In the genomic region with DNA sequence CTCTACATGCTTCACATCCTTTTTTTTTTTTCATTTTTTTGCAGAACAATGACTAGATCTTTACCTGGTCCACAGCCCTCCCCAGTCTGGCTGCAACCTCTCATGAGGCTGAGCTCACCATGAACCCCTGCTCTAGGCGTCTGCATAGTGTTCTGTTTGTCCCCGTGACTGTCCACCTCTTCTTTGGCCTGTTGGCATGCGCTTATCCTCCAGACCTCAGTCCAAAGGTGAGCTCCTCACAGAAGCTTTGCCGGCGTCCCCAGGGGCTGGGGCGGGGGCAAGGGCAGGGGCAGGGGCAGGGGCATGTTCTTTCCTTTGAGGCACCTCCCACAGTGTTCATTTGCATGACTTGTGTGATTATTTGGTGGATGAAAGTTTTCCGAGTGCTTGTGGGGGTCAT, we compare ENCODE assay signal across 1 cellular context.
TF ChIP-seq lines count a peak whose summit lies in the region.

No MANE protein-coding gene starts in this region.

TF ChIP-seq in HepG2, 621 proteins besides CTCF, POLR2A, EP300 and RAD21 (continued from another document and continues in another):
- TF ChIP-seq, protein P1, sequence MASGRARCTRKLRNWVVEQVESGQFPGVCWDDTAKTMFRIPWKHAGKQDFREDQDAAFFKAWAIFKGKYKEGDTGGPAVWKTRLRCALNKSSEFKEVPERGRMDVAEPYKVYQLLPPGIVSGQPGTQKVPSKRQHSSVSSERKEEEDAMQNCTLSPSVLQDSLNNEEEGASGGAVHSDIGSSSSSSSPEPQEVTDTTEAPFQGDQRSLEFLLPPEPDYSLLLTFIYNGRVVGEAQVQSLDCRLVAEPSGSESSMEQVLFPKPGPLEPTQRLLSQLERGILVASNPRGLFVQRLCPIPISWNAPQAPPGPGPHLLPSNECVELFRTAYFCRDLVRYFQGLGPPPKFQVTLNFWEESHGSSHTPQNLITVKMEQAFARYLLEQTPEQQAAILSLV (CRISPR knock-in tag; IDR thresholded peaks at IDR 0.05; ENCODE audit: borderline replicate concordance) = no peak
- TF ChIP-seq ZSCAN29 (CRISPR knock-in tag; conservative IDR thresholded peaks at IDR 0.05) (no peak), ELF3 (CRISPR knock-in tag; IDR thresholded peaks at IDR 0.05) (peak; percentile 31; the same call in 1 of the 2 replicates), BORCS8-MEF2B (CRISPR knock-in tag; IDR thresholded peaks at IDR 0.05) (0 out of 2 replicates have a peak, but pooled peaks have one; percentile 29), ZNF644 (CRISPR knock-in tag; IDR thresholded peaks at IDR 0.05; ENCODE audit: low read depth) (0 out of 2 replicates have a peak, but pooled peaks have one; percentile 28), PRMT3 (CRISPR knock-in tag; IDR thresholded peaks at IDR 0.05; ENCODE audit: borderline replicate concordance, low read depth) (no peak), ZNF547 (CRISPR knock-in tag; IDR thresholded peaks at IDR 0.05) (0 out of 2 replicates have a peak, but pooled peaks have one; percentile 46), DR1 (CRISPR knock-in tag; IDR thresholded peaks at IDR 0.05) (no peak), NONO (IDR thresholded peaks at IDR 0.05) (no peak), NONO (CRISPR knock-in tag; conservative IDR thresholded peaks at IDR 0.05) (no peak), SALL1 (CRISPR knock-in tag; IDR thresholded peaks at IDR 0.05) (peak; percentile 78; the same call in 1 of the 2 replicates), MYNN (CRISPR knock-in tag; IDR thresholded peaks at IDR 0.05; ENCODE audit: low read depth) (no peak), AKAP8 (CRISPR knock-in tag; IDR thresholded peaks at IDR 0.05) (no peak), ZFY (CRISPR knock-in tag; IDR thresholded peaks at IDR 0.05) (0 out of 2 replicates have a peak, but pooled peaks have one; percentile 26), ZNF75D (CRISPR knock-in tag; IDR thresholded peaks at IDR 0.05; ENCODE audit: borderline replicate concordance) (no peak), YEATS4 (CRISPR knock-in tag; IDR thresholded peaks at IDR 0.05; ENCODE audit: borderline replicate concordance) (no peak), ZSCAN25 (CRISPR knock-in tag; IDR thresholded peaks at IDR 0.05) (peak; percentile 41; the same call in 1 of the 2 replicates), ZFP36 (IDR thresholded peaks at IDR 0.05; ENCODE audit: borderline replicate concordance, low read depth, low read length, partially characterized antibody) (no peak), ZNF136 (CRISPR knock-in tag; IDR thresholded peaks at IDR 0.05; ENCODE audit: low read depth) (no peak), NFKBIZ (CRISPR knock-in tag; IDR thresholded peaks at IDR 0.05) (no peak), ZNF251 (CRISPR knock-in tag; IDR thresholded peaks at IDR 0.05) (no peak), GATA4 (IDR thresholded peaks at IDR 0.05; ENCODE audit: borderline replicate concordance, low read depth) (no peak), ZKSCAN5 (CRISPR knock-in tag; IDR thresholded peaks at IDR 0.05) (no peak), HNF4A (CRISPR knock-in tag; IDR thresholded peaks at IDR 0.05) (peak; percentile 75), ZNF780A (CRISPR knock-in tag; IDR thresholded peaks at IDR 0.05) (no peak), RARA (CRISPR knock-in tag; IDR thresholded peaks at IDR 0.05) (0 out of 2 replicates have a peak, but pooled peaks have one; percentile 58), ZNF350 (CRISPR knock-in tag; IDR thresholded peaks at IDR 0.05; ENCODE audit: borderline replicate concordance, low read depth) (no peak), NFE2L2 (IDR thresholded peaks at IDR 0.05; ENCODE audit: low read length) (no peak), SRSF4 (IDR thresholded peaks at IDR 0.05; ENCODE audit: low read depth, low read length, poor library complexity, severe bottlenecking) (no peak), ZNF747 (CRISPR knock-in tag; IDR thresholded peaks at IDR 0.05; ENCODE audit: borderline replicate concordance) (no peak), TBX2 (CRISPR knock-in tag; IDR thresholded peaks at IDR 0.05; ENCODE audit: borderline replicate concordance) (peak; percentile 37; the same call in 1 of the 2 replicates), NCOR1 (IDR thresholded peaks at IDR 0.05; ENCODE audit: borderline replicate concordance, low read length) (no peak), FOXM1 (CRISPR knock-in tag; IDR thresholded peaks at IDR 0.05) (no peak), ZNF253 (CRISPR knock-in tag; IDR thresholded peaks at IDR 0.05; ENCODE audit: borderline replicate concordance) (no peak), HIVEP1 (CRISPR knock-in tag; IDR thresholded peaks at IDR 0.05) (no peak), ZNF737 (CRISPR knock-in tag; IDR thresholded peaks at IDR 0.05; ENCODE audit: borderline replicate concordance) (no peak)
- TF ChIP-seq, protein P2, sequence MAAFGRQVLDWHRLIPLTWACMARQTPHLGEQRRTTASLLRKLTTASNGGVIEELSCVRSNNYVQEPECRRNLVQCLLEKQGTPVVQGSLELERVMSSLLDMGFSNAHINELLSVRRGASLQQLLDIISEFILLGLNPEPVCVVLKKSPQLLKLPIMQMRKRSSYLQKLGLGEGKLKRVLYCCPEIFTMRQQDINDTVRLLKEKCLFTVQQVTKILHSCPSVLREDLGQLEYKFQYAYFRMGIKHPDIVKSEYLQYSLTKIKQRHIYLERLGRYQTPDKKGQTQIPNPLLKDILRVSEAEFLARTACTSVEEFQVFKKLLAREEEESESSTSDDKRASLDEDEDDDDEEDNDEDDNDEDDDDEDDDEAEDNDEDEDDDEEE (CRISPR knock-in tag; IDR thresholded peaks at IDR 0.05) = no peak
- TF ChIP-seq, protein P3, sequence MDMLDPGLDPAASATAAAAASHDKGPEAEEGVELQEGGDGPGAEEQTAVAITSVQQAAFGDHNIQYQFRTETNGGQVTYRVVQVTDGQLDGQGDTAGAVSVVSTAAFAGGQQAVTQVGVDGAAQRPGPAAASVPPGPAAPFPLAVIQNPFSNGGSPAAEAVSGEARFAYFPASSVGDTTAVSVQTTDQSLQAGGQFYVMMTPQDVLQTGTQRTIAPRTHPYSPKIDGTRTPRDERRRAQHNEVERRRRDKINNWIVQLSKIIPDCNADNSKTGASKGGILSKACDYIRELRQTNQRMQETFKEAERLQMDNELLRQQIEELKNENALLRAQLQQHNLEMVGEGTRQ (IDR thresholded peaks at IDR 0.05; ENCODE audit: low read depth, low read length) = no peak
- TF ChIP-seq, protein P3 (CRISPR knock-in tag; IDR thresholded peaks at IDR 0.05; ENCODE audit: borderline replicate concordance) = 0 out of 2 replicates have a peak, but pooled peaks have one; percentile 29
- TF ChIP-seq, protein P4, sequence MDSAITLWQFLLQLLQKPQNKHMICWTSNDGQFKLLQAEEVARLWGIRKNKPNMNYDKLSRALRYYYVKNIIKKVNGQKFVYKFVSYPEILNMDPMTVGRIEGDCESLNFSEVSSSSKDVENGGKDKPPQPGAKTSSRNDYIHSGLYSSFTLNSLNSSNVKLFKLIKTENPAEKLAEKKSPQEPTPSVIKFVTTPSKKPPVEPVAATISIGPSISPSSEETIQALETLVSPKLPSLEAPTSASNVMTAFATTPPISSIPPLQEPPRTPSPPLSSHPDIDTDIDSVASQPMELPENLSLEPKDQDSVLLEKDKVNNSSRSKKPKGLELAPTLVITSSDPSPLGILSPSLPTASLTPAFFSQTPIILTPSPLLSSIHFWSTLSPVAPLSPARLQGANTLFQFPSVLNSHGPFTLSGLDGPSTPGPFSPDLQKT (CRISPR knock-in tag; IDR thresholded peaks at IDR 0.05; ENCODE audit: borderline replicate concordance) = no peak
- TF ChIP-seq, protein P5, sequence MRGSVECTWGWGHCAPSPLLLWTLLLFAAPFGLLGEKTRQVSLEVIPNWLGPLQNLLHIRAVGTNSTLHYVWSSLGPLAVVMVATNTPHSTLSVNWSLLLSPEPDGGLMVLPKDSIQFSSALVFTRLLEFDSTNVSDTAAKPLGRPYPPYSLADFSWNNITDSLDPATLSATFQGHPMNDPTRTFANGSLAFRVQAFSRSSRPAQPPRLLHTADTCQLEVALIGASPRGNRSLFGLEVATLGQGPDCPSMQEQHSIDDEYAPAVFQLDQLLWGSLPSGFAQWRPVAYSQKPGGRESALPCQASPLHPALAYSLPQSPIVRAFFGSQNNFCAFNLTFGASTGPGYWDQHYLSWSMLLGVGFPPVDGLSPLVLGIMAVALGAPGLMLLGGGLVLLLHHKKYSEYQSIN (CRISPR knock-in tag; IDR thresholded peaks at IDR 0.05; ENCODE audit: borderline replicate concordance) = no peak
- TF ChIP-seq, protein P6, sequence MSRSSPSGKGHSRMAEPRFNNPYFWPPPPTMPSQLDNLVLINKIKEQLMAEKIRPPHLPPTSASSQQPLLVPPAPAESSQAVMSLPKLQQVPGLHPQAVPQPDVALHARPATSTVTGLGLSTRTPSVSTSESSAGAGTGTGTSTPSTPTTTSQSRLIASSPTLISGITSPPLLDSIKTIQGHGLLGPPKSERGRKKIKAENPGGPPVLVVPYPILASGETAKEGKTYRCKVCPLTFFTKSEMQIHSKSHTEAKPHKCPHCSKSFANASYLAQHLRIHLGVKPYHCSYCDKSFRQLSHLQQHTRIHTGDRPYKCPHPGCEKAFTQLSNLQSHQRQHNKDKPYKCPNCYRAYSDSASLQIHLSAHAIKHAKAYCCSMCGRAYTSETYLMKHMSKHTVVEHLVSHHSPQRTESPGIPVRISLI (CRISPR knock-in tag; IDR thresholded peaks at IDR 0.05; ENCODE audit: borderline replicate concordance) = no peak
- TF ChIP-seq, protein P7, sequence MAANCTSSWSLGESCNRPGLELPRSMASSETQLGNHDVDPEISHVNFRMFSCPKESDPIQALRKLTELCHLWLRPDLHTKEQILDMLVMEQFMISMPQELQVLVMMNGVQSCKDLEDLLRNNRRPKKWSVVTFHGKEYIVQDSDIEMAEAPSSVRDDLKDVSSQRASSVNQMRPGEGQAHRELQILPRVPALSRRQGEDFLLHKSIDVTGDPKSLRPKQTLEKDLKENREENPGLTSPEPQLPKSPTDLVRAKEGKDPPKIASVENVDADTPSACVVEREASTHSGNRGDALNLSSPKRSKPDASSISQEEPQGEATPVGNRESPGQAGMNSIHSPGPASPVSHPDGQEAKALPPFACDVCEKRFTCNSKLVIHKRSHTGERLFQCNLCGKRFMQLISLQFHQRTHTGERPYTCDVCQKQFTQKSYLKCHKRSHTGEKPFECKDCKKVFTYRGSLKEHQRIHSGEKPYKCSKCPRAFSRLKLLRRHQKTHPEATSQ (CRISPR knock-in tag; IDR thresholded peaks at IDR 0.05; ENCODE audit: borderline replicate concordance) = no peak
- TF ChIP-seq, protein P8, sequence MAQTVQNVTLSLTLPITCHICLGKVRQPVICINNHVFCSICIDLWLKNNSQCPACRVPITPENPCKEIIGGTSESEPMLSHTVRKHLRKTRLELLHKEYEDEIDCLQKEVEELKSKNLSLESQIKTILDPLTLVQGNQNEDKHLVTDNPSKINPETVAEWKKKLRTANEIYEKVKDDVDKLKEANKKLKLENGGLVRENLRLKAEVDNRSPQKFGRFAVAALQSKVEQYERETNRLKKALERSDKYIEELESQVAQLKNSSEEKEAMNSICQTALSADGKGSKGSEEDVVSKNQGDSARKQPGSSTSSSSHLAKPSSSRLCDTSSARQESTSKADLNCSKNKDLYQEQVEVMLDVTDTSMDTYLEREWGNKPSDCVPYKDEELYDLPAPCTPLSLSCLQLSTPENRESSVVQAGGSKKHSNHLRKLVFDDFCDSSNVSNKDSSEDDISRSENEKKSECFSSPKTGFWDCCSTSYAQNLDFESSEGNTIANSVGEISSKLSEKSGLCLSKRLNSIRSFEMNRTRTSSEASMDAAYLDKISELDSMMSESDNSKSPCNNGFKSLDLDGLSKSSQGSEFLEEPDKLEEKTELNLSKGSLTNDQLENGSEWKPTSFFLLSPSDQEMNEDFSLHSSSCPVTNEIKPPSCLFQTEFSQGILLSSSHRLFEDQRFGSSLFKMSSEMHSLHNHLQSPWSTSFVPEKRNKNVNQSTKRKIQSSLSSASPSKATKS (CRISPR knock-in tag; IDR thresholded peaks at IDR 0.05) = no peak
- TF ChIP-seq, protein P9, sequence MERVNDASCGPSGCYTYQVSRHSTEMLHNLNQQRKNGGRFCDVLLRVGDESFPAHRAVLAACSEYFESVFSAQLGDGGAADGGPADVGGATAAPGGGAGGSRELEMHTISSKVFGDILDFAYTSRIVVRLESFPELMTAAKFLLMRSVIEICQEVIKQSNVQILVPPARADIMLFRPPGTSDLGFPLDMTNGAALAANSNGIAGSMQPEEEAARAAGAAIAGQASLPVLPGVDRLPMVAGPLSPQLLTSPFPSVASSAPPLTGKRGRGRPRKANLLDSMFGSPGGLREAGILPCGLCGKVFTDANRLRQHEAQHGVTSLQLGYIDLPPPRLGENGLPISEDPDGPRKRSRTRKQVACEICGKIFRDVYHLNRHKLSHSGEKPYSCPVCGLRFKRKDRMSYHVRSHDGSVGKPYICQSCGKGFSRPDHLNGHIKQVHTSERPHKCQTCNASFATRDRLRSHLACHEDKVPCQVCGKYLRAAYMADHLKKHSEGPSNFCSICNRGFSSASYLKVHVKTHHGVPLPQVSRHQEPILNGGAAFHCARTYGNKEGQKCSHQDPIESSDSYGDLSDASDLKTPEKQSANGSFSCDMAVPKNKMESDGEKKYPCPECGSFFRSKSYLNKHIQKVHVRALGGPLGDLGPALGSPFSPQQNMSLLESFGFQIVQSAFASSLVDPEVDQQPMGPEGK (CRISPR knock-in tag; IDR thresholded peaks at IDR 0.05) = 0 out of 2 replicates have a peak, but pooled peaks have one; percentile 21
- TF ChIP-seq, protein P10, sequence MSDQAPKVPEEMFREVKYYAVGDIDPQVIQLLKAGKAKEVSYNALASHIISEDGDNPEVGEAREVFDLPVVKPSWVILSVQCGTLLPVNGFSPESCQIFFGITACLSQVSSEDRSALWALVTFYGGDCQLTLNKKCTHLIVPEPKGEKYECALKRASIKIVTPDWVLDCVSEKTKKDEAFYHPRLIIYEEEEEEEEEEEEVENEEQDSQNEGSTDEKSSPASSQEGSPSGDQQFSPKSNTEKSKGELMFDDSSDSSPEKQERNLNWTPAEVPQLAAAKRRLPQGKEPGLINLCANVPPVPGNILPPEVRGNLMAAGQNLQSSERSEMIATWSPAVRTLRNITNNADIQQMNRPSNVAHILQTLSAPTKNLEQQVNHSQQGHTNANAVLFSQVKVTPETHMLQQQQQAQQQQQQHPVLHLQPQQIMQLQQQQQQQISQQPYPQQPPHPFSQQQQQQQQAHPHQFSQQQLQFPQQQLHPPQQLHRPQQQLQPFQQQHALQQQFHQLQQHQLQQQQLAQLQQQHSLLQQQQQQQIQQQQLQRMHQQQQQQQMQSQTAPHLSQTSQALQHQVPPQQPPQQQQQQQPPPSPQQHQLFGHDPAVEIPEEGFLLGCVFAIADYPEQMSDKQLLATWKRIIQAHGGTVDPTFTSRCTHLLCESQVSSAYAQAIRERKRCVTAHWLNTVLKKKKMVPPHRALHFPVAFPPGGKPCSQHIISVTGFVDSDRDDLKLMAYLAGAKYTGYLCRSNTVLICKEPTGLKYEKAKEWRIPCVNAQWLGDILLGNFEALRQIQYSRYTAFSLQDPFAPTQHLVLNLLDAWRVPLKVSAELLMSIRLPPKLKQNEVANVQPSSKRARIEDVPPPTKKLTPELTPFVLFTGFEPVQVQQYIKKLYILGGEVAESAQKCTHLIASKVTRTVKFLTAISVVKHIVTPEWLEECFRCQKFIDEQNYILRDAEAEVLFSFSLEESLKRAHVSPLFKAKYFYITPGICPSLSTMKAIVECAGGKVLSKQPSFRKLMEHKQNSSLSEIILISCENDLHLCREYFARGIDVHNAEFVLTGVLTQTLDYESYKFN (CRISPR knock-in tag; conservative IDR thresholded peaks at IDR 0.05) = peak; percentile 36; the same call in 1 of the 2 replicates
